ENCODE assay signal across 8 cellular contexts in the genomic region with DNA sequence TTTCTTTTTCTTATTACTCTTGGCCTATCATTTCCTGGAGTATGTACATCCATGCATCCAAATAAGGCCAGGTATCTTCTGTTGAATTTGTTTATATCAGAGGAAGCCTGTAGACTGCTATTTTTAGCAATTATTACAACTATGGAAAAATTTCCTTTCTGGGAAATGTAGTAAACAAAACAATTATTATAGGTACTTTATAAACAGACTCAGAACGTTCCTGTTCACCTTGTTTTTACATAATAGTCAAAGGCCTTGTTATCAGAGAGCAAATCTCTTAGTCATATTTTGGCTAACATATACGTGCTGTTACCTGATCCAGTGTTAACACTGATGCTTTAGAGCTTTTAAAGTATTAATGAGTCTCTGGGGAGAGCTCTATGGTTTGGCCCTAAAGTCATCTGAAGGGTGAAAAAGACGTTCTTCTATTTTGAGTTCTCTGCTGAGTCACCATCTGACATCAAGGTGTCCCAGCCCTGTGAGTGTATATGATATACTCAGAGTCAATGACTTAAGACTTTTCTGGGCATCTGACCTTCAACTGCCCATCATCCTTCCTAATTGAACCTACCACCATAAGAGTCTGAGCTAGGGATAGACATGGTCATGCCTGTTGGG. TPM values are rescaled to one million over a fixed set of nuclear protein-coding genes. Genes with fewer than 3 reads are reported as not detected.
DNase-seq lines count a peak whose midpoint lies in the region; ATAC-seq and TF ChIP-seq lines count a peak whose summit lies in the region.

No MANE protein-coding gene starts in this region.

- ATAC-seq in HG03469 (IDR thresholded peaks at IDR 0.05; ENCODE audit: unreplicated experiment) (peak; percentile 85), HG02588 (IDR thresholded peaks at IDR 0.05; ENCODE audit: unreplicated experiment) (no peak)

- H3K4me1 ChIP-seq in ascending aorta: peaks cover 13 to 43% of the 10 kb centered on the region in 2 donors
- peaks cover 0 to 3% of the 10 kb centered on the region in 2 donors for H3K4me1 ChIP-seq in mucosa of rectum (ENCODE audit: control insufficient read depth in 2 of 2, insufficient read depth in 2 of 2, low read length in 2 of 2)

- DNase-seq in ELR (ENCODE audit: low read depth): peak; percentile 18
- no peak for DNase-seq in ascending aorta (ENCODE audit: low spot score in 2 of 2)
- no peak for DNase-seq in GM19238 (ENCODE audit: insufficient read length, low spot score)
- no peak for DNase-seq in T1000 (lab: John Stamatoyannopoulos, UW)
- no peak for DNase-seq in COLO829 (ENCODE audit: low spot score)

- no peak overlapping the region for H3K9ac ChIP-seq in mucosa of rectum (ENCODE audit: low read depth in 1 of 2, low read length in 2 of 2)

- H3K36me3 ChIP-seq in ascending aorta (peaks cover 3 to 17% of the 10 kb centered on the region in 2 donors), mucosa of rectum (ENCODE audit: control insufficient read depth in 2 of 2, insufficient read depth in 2 of 2, low read length in 2 of 2) (no peaks in the 10 kb centered on the region)

- intact Hi-C loops in ascending aorta (cut with DNase I): no loop called here

- H3K9me3 ChIP-seq in ascending aorta (no peaks in the 10 kb centered on the region), mucosa of rectum (ENCODE audit: control insufficient read depth in 2 of 2, low read length in 2 of 2) (peaks cover 0 to 4% of the 10 kb centered on the region in 2 donors)

- H3K4me3 ChIP-seq in ascending aorta: peak overlapping the region in 1 of 2 donors; percentile 71
- no peak overlapping the region for H3K4me3 ChIP-seq in mucosa of rectum (ENCODE audit: low read length in 2 of 2)

- peak overlapping the region; percentile 91 to 95 for H3K27ac ChIP-seq in ascending aorta
- peak overlapping the region; percentile 56 to 63 for H3K27ac ChIP-seq in mucosa of rectum (ENCODE audit: low read depth in 2 of 2, low read length in 2 of 2)

- H3K27me3 ChIP-seq in ascending aorta (no peaks in the 10 kb centered on the region), mucosa of rectum (ENCODE audit: control insufficient read depth in 2 of 2, insufficient read depth in 2 of 2, low read length in 2 of 2) (no peaks in the 10 kb centered on the region)

- TF ChIP-seq CTCF in ascending aorta (IDR thresholded peaks at IDR 0.05): no peak

RNA-seq across cellular contexts. Expression of gene SPARCL1, which starts 7.3 kb away (rescaled TPM):
- 830 TPM for total RNA-seq in ascending aorta
